Comparison of ENCODE assay signal across 9 cellular contexts in the genomic region with DNA sequence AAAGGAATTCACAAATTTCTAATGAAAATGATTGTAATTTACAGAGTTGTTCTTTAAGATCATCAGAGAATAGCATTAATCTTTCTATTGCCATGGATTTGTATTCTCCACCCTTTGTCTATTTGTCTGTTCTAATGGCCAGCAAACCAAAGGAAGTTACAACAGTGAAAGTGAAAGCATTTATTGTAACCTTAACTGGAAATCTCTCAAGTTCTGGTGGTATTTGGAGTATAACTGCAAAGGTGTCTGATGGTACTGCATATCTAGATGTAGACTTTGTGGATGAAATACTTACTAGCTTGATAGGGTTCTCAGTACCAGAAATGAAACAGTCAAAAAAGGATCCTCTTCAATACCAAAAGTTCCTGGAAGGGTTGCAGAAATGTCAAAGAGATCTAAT. TPM values are rescaled to one million over a fixed set of nuclear protein-coding genes. Genes with fewer than 3 reads are reported as not detected.
DNase-seq lines count a peak whose midpoint lies in the region; ATAC-seq and TF ChIP-seq lines count a peak whose summit lies in the region.
"Had no signal": no experiment of that assay in that cellular context is flagged by ENCODE, and none has a peak within 500 bp of the region (broad histone marks: within the 10 kb centered on the region; RNA-seq: fewer than 3 reads in every experiment).

No MANE protein-coding gene starts in this region.

- no peak overlapping the region for H3K4me3 Mint-ChIP-seq in activated T-cell treated with anti-CD3 and anti-CD28 coated beads, Interleukin-2, amount 50 U/mL, for 72 hours

- H3K4me3 ChIP-seq in fibroblast of pulmonary artery (replicated peaks; ENCODE audit: low read depth, low read length) (peak overlapping the region; percentile 19), tibial nerve (no peak overlapping the region)

- peaks cover 4 to 9% of the 10 kb centered on the region in 2 donors for H3K36me3 Mint-ChIP-seq in activated T-cell treated with anti-CD3 and anti-CD28 coated beads, Interleukin-2, amount 50 U/mL, for 72 hours (ENCODE audit: insufficient read depth in 2 of 2)

- H3K4me1 Mint-ChIP-seq in activated T-cell treated with anti-CD3 and anti-CD28 coated beads, Interleukin-2, amount 50 U/mL, for 72 hours (ENCODE audit: low read depth): peaks cover 12% of the 10 kb centered on the region

- no peaks in the 10 kb centered on the region for H3K9me3 Mint-ChIP-seq in activated T-cell treated with anti-CD3 and anti-CD28 coated beads, Interleukin-2, amount 50 U/mL, for 72 hours

- TF ChIP-seq POLR2A in tibial nerve (IDR thresholded peaks at IDR 0.05): no peak

- no peaks in the 10 kb centered on the region for H3K27me3 ChIP-seq in tibial nerve

- H3K27ac Mint-ChIP-seq in activated T-cell treated with anti-CD3 and anti-CD28 coated beads, Interleukin-2, amount 50 U/mL, for 72 hours: no peak overlapping the region

- no peak for TF ChIP-seq EP300 in tibial nerve (IDR thresholded peaks at IDR 0.05)

- H3K36me3 ChIP-seq in tibial nerve: peaks cover 0 to 13% (median 0%) of the 10 kb centered on the region in 3 donors

- no peaks in the 10 kb centered on the region for H3K9me3 ChIP-seq in tibial nerve

- no peaks in the 10 kb centered on the region for H3K27me3 Mint-ChIP-seq in activated T-cell treated with anti-CD3 and anti-CD28 coated beads, Interleukin-2, amount 50 U/mL, for 72 hours (ENCODE audit: low read depth)

- peak; percentile 86 for ATAC-seq in HG03378 (IDR thresholded peaks at IDR 0.05; ENCODE audit: unreplicated experiment)
- no peak for ATAC-seq in activated T-cell treated with anti-CD3 and anti-CD28 coated beads, Interleukin-2, amount 50 U/mL, for 72 hours (replicated peaks in 1 of 2)

- DNase-seq in ELR (ENCODE audit: low read depth): peak; percentile 6
- peak; percentile 13 for DNase-seq in GM20000 (ENCODE audit: low spot score)
- peak; percentile 31 for DNase-seq in fibroblast of pulmonary artery (ENCODE audit: low read depth)
- no peak for DNase-seq in activated T-cell treated with anti-CD3 and anti-CD28 coated beads, Interleukin-2, amount 50 U/mL, for 72 hours
- no peak for DNase-seq in tibial nerve (ENCODE audit: low spot score in 2 of 2)
- DNase-seq in COLO829 (ENCODE audit: low spot score): no peak
- DNase-seq in SHP77 (lab: John Stamatoyannopoulos, UW): no peak
- DNase-seq: activated T-cell treated with anti-CD3 and anti-CD28 coated beads for 4 hours had no signal

- H3K4me1 ChIP-seq in tibial nerve: no peaks in the 10 kb centered on the region

- no peak overlapping the region for H3K27ac ChIP-seq in tibial nerve

- TF ChIP-seq CTCF in GM20000 (IDR thresholded peaks at IDR 0.05; ENCODE audit: extremely low read depth, missing control alignments): no peak
- no peak for TF ChIP-seq CTCF in fibroblast of pulmonary artery (IDR thresholded peaks at IDR 0.05; ENCODE audit: low read length, missing control alignments)
- TF ChIP-seq CTCF in tibial nerve (IDR thresholded peaks at IDR 0.05): no peak

RNA-seq across cellular contexts. Expression of gene RMI1, which starts 21.7 kb away (rescaled TPM):
- total RNA-seq in activated T-cell treated with anti-CD3 and anti-CD28 coated beads, Interleukin-2, amount 50 U/mL, for 72 hours: 10 to 100 TPM; 22.4 to 23.5 TPM
- 1 to 10 TPM; 1.8 to 5.2 (median 2.6) TPM for total RNA-seq in tibial nerve

RNA-seq across cellular contexts. Expression of gene HNRNPK, which starts 22.3 kb away (rescaled TPM):
- total RNA-seq in activated T-cell treated with anti-CD3 and anti-CD28 coated beads, Interleukin-2, amount 50 U/mL, for 72 hours: 100 to 1,000 TPM; 638 to 674 TPM
- 100 to 1,000 TPM; 282 to 404 (median 349) TPM for total RNA-seq in tibial nerve

Comparison
In these comparisons a context has a peak if more than half of its experiments do, and no peak if none do; other contexts are left out.
1. DNase-seq: peak in ELR (single experiment), GM20000 (single experiment) and fibroblast of pulmonary artery (single experiment); none in activated T-cell treated with anti-CD3 and anti-CD28 coated beads, Interleukin-2, amount 50 U/mL, for 72 hours (0 of 2), tibial nerve (0 of 2), COLO829 (single experiment) and SHP77 (0 of 2).